Comparison of ENCODE assay signal across 8 cellular contexts in genomic region chr20:50152394-50153152, GRCh38. TPM values are rescaled to one million over a fixed set of nuclear protein-coding genes. Genes with fewer than 3 reads are reported as not detected.
DNase-seq lines count a peak whose midpoint lies in the region; ATAC-seq and TF ChIP-seq lines count a peak whose summit lies in the region.

No MANE protein-coding gene starts in this region.

- TF ChIP-seq CTCF in tibial artery (IDR thresholded peaks at IDR 0.05): no peak

- H3K4me3 Mint-ChIP-seq in activated T-cell treated with anti-CD3 and anti-CD28 coated beads, Interleukin-2, amount 50 U/mL, for 4 hours: peak overlapping the region; percentile 88
- peak overlapping the region; percentile 93 for H3K4me3 Mint-ChIP-seq in activated naive CD8-positive, alpha-beta T cell treated with anti-CD3 and anti-CD28 coated beads for 36 hours

- H3K36me3 ChIP-seq in tibial artery: peaks cover 0 to 11% (median 6%) of the 10 kb centered on the region in 3 donors

- intact Hi-C loops in tibial artery (cut with DNase I; ENCODE audit: low total_unique reads): no loop called here

- H3K4me1 ChIP-seq in tibial artery: peaks cover 0 to 49% (median 35%) of the 10 kb centered on the region in 4 donors

- peak overlapping the region; percentile 94 to 99 for H3K4me3 ChIP-seq in tibial artery

- H3K9me3 ChIP-seq in tibial artery: no peaks in the 10 kb centered on the region

- H3K27ac ChIP-seq in tibial artery: peak overlapping the region; percentile 84 to 90

- peaks cover 7% of the 10 kb centered on the region for H3K36me3 Mint-ChIP-seq in activated T-cell treated with anti-CD3 and anti-CD28 coated beads, Interleukin-2, amount 50 U/mL, for 4 hours (ENCODE audit: insufficient read depth)
- peaks cover 9% of the 10 kb centered on the region for H3K36me3 Mint-ChIP-seq in activated naive CD8-positive, alpha-beta T cell treated with anti-CD3 and anti-CD28 coated beads for 36 hours

- H3K4me1 Mint-ChIP-seq in activated T-cell treated with anti-CD3 and anti-CD28 coated beads, Interleukin-2, amount 50 U/mL, for 4 hours (ENCODE audit: low read depth): peaks cover 53% of the 10 kb centered on the region
- H3K4me1 Mint-ChIP-seq in activated naive CD8-positive, alpha-beta T cell treated with anti-CD3 and anti-CD28 coated beads for 36 hours: peaks cover 39% of the 10 kb centered on the region

- no peak for ATAC-seq in activated T-cell treated with anti-CD3 and anti-CD28 coated beads, Interleukin-2, amount 50 U/mL, for 4 hours

- H3K27me3 Mint-ChIP-seq in activated T-cell treated with anti-CD3 and anti-CD28 coated beads, Interleukin-2, amount 50 U/mL, for 4 hours (ENCODE audit: low read depth): no peaks in the 10 kb centered on the region
- no peaks in the 10 kb centered on the region for H3K27me3 Mint-ChIP-seq in activated naive CD8-positive, alpha-beta T cell treated with anti-CD3 and anti-CD28 coated beads for 36 hours

- H3K27ac Mint-ChIP-seq in activated naive CD8-positive, alpha-beta T cell treated with anti-CD3 and anti-CD28 coated beads for 36 hours: peak overlapping the region; percentile 85

- H3K27me3 ChIP-seq in tibial artery: no peaks in the 10 kb centered on the region

- H3K9me3 Mint-ChIP-seq in activated T-cell treated with anti-CD3 and anti-CD28 coated beads, Interleukin-2, amount 50 U/mL, for 4 hours: no peaks in the 10 kb centered on the region
- no peaks in the 10 kb centered on the region for H3K9me3 Mint-ChIP-seq in activated naive CD8-positive, alpha-beta T cell treated with anti-CD3 and anti-CD28 coated beads for 36 hours

- DNase-seq in activated T-cell treated with anti-CD3 and anti-CD28 coated beads, Interleukin-2, amount 50 U/mL, for 4 hours: no peak
- DNase-seq in activated T-cell treated with anti-CD3 and anti-CD28 coated beads for 4 hours (no peak), kidney tubule cell (ENCODE audit: low spot score) (peak; percentile 89), tibial artery (no peak), SW 1271 (lab: John Stamatoyannopoulos, UW) (no peak), HUDEP-2 (lab: John Stamatoyannopoulos, UW; ENCODE audit: unreplicated experiment in 76 of 76) (no peak), mucosa of gallbladder (ENCODE audit: low spot score) (no peak)
- DNase-seq in activated naive CD8-positive, alpha-beta T cell treated with anti-CD3 and anti-CD28 coated beads for 36 hours: no peak

RNA-seq across cellular contexts. Expression of gene PEDS1, which starts 0.9 kb away (rescaled TPM):
- 10 to 100 TPM; 21.6 to 22.5 (median 21.9) TPM for total RNA-seq in activated T-cell treated with anti-CD3 and anti-CD28 coated beads, Interleukin-2, amount 50 U/mL, for 4 hours
- total RNA-seq in activated naive CD8-positive, alpha-beta T cell treated with anti-CD3 and anti-CD28 coated beads for 36 hours: 10 to 100 TPM; 17.4 to 19.3 TPM
- 28.6 TPM for total RNA-seq in mucosa of gallbladder

RNA-seq across cellular contexts. Expression of gene CEBPB, which starts 38.1 kb away (rescaled TPM):
- 10 to 100 TPM; 32.8 to 36.6 (median 35.2) TPM for total RNA-seq in activated T-cell treated with anti-CD3 and anti-CD28 coated beads, Interleukin-2, amount 50 U/mL, for 4 hours
- 10 to 100 TPM; 36.4 to 37.7 TPM for total RNA-seq in activated naive CD8-positive, alpha-beta T cell treated with anti-CD3 and anti-CD28 coated beads for 36 hours
- total RNA-seq in mucosa of gallbladder: 87.4 TPM

RNA-seq across cellular contexts. Expression of gene UBE2V1, which starts 39.6 kb away (rescaled TPM):
- 100 to 1,000 TPM; 126 to 144 (median 139) TPM for total RNA-seq in activated T-cell treated with anti-CD3 and anti-CD28 coated beads, Interleukin-2, amount 50 U/mL, for 4 hours
- total RNA-seq in activated naive CD8-positive, alpha-beta T cell treated with anti-CD3 and anti-CD28 coated beads for 36 hours: 100 to 1,000 TPM; 150 to 156 TPM
- 82.6 TPM for total RNA-seq in mucosa of gallbladder
